ENCODE assay signal across 27 cellular contexts in the genomic region with DNA sequence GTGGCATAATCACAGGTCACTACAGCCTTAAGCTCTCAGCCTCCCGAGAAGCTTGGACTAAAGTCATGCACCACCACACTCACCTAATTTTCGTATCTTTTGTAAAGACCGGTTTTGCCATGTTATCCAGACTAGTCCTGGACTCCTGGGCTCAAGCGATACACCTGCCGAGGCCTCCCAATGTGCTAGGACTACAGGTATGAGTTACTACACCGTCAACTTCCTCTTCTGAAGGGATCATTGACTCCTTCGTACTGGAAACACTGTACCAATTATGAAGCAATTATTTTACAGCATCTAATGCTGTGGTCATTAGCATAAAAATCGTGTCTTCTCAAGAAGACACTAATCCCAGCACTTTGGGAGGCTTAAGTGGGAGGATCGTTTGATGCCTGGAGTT. TPM values are rescaled to one million over a fixed set of nuclear protein-coding genes. Genes with fewer than 3 reads are reported as not detected.
DNase-seq lines count a peak whose midpoint lies in the region; FAIRE-seq and TF ChIP-seq lines count a peak whose summit lies in the region.
"Had no signal": no experiment of that assay in that cellular context is flagged by ENCODE, and none has a peak within 500 bp of the region (broad histone marks: within the 10 kb centered on the region; RNA-seq: fewer than 3 reads in every experiment).

No MANE protein-coding gene starts in this region.

- peak overlapping the region; percentile 58 for H3K4me2 ChIP-seq in OCI-LY3 (ENCODE audit: low read length)

- in situ Hi-C loops in HAP-1 (cut with MboI; ENCODE audit: low sequenced_read_pairs), result no loop called here

- DNase-seq in activated CD4-positive, alpha-beta memory T cell treated with anti-CD3 and anti-CD28 coated beads for 36 hours, result no peak
- no peak for DNase-seq in activated CD4-positive, alpha-beta memory T cell treated with anti-CD3 and anti-CD28 coated beads, Interleukin-2, amount 10 ng/mL, durations not matched to agents 7 days and 5 days
- DNase-seq in HAP-1 (ENCODE audit: low spot score in 2 of 2), result peak; percentile 37 to 40
- peak; percentile 14 for DNase-seq in stimulated activated CD8-positive, alpha-beta memory T cell treated with anti-CD3 and anti-CD28 coated beads, Interleukin-4, amount 100 ng/mL, for 48 hours
- no peak for DNase-seq in NCI-H69 (lab: John Stamatoyannopoulos, UW)
- DNase-seq in NAMALWA (ENCODE audit: low spot score), result no peak
- DNase-seq in urothelium cell line (ENCODE audit: low spot score), result no peak
- DNase-seq: activated CD4-positive, alpha-beta T cell treated with anti-CD3 and anti-CD28 coated beads, Interleukin-2, amount 50 U/mL, for 48 hours; activated T-cell treated with anti-CD3 and anti-CD28 coated beads for 4 hours; AML-193; amniotic stem cell; CD8-positive, alpha-beta T cell; DMS153; effector CD8-positive, alpha-beta T cell; erythroblast; heart right ventricle; mesenchymal stem cell; NCI-H146; NCI-H2171; NCI-H748 treated with DMSO at 0.1 percent for 48 hours; OCI-M1; upper lobe of right lung had no signal

- H3K9me3 Mint-ChIP-seq in activated CD4-positive, alpha-beta memory T cell treated with anti-CD3 and anti-CD28 coated beads for 36 hours, result no peaks in the 10 kb centered on the region
- H3K9me3 Mint-ChIP-seq in activated CD4-positive, alpha-beta memory T cell treated with anti-CD3 and anti-CD28 coated beads, Interleukin-2, amount 10 ng/mL, durations not matched to agents 7 days and 5 days, result no peaks in the 10 kb centered on the region
- H3K9me3 Mint-ChIP-seq: CD8-positive, alpha-beta T cell had no signal

- H3K36me3 ChIP-seq in HAP-1 (replicated peaks), result no peaks in the 10 kb centered on the region; the same call in 1 of the 2 replicates
- peaks cover 8% of the 10 kb centered on the region for H3K36me3 ChIP-seq in OCI-LY3 (replicated peaks; ENCODE audit: low read depth, low read length)
- H3K36me3 ChIP-seq: breast epithelium, neutrophil, prostate gland, upper lobe of right lung had no signal

- H3K4me1 Mint-ChIP-seq in activated CD4-positive, alpha-beta memory T cell treated with anti-CD3 and anti-CD28 coated beads for 36 hours (ENCODE audit: low read depth), result peaks cover 50% of the 10 kb centered on the region
- peaks cover 36% of the 10 kb centered on the region for H3K4me1 Mint-ChIP-seq in activated CD4-positive, alpha-beta memory T cell treated with anti-CD3 and anti-CD28 coated beads, Interleukin-2, amount 10 ng/mL, durations not matched to agents 7 days and 5 days

- peaks cover 4% of the 10 kb centered on the region for H3K36me3 Mint-ChIP-seq in activated CD4-positive, alpha-beta memory T cell treated with anti-CD3 and anti-CD28 coated beads for 36 hours
- H3K36me3 Mint-ChIP-seq in activated CD4-positive, alpha-beta memory T cell treated with anti-CD3 and anti-CD28 coated beads, Interleukin-2, amount 10 ng/mL, durations not matched to agents 7 days and 5 days (ENCODE audit: low read depth), result peaks cover 20% of the 10 kb centered on the region

- H3K4me3 Mint-ChIP-seq in activated CD4-positive, alpha-beta memory T cell treated with anti-CD3 and anti-CD28 coated beads for 36 hours, result no peak overlapping the region
- H3K4me3 Mint-ChIP-seq in activated CD4-positive, alpha-beta memory T cell treated with anti-CD3 and anti-CD28 coated beads, Interleukin-2, amount 10 ng/mL, durations not matched to agents 7 days and 5 days, result no peak overlapping the region
- H3K4me3 Mint-ChIP-seq: CD8-positive, alpha-beta T cell had no signal

- H3K27ac ChIP-seq in OCI-LY3 (ENCODE audit: low read length), result peak overlapping the region; percentile 60
- H3K27ac ChIP-seq: breast epithelium, heart right ventricle, neutrophil, prostate gland, upper lobe of right lung had no signal

- CTCF ChIA-PET in activated CD4-positive, alpha-beta memory T cell treated with anti-CD3 and anti-CD28 coated beads for 36 hours (lab: Charles Lee), result no interaction called here
- CTCF ChIA-PET in activated CD4-positive, alpha-beta memory T cell treated with anti-CD3 and anti-CD28 coated beads, Interleukin-2, amount 10 ng/mL, durations not matched to agents 7 days and 5 days (lab: Charles Lee), result no interaction called here

- no peaks in the 10 kb centered on the region for H3K27me3 Mint-ChIP-seq in activated CD4-positive, alpha-beta memory T cell treated with anti-CD3 and anti-CD28 coated beads for 36 hours
- H3K27me3 Mint-ChIP-seq in activated CD4-positive, alpha-beta memory T cell treated with anti-CD3 and anti-CD28 coated beads, Interleukin-2, amount 10 ng/mL, durations not matched to agents 7 days and 5 days, result no peaks in the 10 kb centered on the region

- H3K27me3 ChIP-seq in HAP-1 (ENCODE audit: low read depth), result no peaks in the 10 kb centered on the region
- no peaks in the 10 kb centered on the region for H3K27me3 ChIP-seq in OCI-LY3 (ENCODE audit: low read depth, low read length)
- H3K27me3 ChIP-seq: breast epithelium, heart right ventricle, neutrophil, upper lobe of right lung had no signal

- H3K79me2 ChIP-seq in OCI-LY3 (ENCODE audit: low read length), result peaks cover 99% of the 10 kb centered on the region

- no peak overlapping the region for H3K4me3 ChIP-seq in HAP-1
- H3K4me3 ChIP-seq in OCI-LY3 (ENCODE audit: low read length), result peak overlapping the region; percentile 37
- H3K4me3 ChIP-seq: breast epithelium, heart right ventricle, prostate gland, upper lobe of right lung had no signal

- H3K9me3 ChIP-seq in HAP-1 (no peaks in the 10 kb centered on the region), OCI-LY3 (ENCODE audit: insufficient read depth, low read length) (no peaks in the 10 kb centered on the region)
- H3K9me3 ChIP-seq: breast epithelium, heart right ventricle, neutrophil, prostate gland, upper lobe of right lung had no signal

- no peak overlapping the region for H3K9ac ChIP-seq in OCI-LY3 (ENCODE audit: low read length)

- H3K27ac Mint-ChIP-seq in activated CD4-positive, alpha-beta memory T cell treated with anti-CD3 and anti-CD28 coated beads for 36 hours, result peak overlapping the region; percentile 23
- no peak overlapping the region for H3K27ac Mint-ChIP-seq in activated CD4-positive, alpha-beta memory T cell treated with anti-CD3 and anti-CD28 coated beads, Interleukin-2, amount 10 ng/mL, durations not matched to agents 7 days and 5 days
- H3K27ac Mint-ChIP-seq: CD8-positive, alpha-beta T cell had no signal

- POLR2A ChIA-PET in activated CD4-positive, alpha-beta memory T cell treated with anti-CD3 and anti-CD28 coated beads for 36 hours (lab: Charles Lee), result no interaction called here
- POLR2A ChIA-PET in activated CD4-positive, alpha-beta memory T cell treated with anti-CD3 and anti-CD28 coated beads, Interleukin-2, amount 10 ng/mL, durations not matched to agents 7 days and 5 days (lab: Charles Lee), result no interaction called here

- intact Hi-C loops in activated CD4-positive, alpha-beta memory T cell treated with anti-CD3 and anti-CD28 coated beads for 36 hours (cut with micrococcal nuclease), result no loop called here

- no peak overlapping the region for H2AFZ ChIP-seq in OCI-LY3 (ENCODE audit: low read depth, low read length)

- no peak for FAIRE-seq in urothelium cell line (lab: Jason Lieb, UNC)
- FAIRE-seq: colon had no signal

- H3K4me1 ChIP-seq in HAP-1 (peaks cover 16% of the 10 kb centered on the region), OCI-LY3 (ENCODE audit: low read length) (peaks cover 73% of the 10 kb centered on the region)
- H3K4me1 ChIP-seq: breast epithelium, prostate gland had no signal

- TF ChIP-seq CTCF in OCI-LY3 (IDR thresholded peaks at IDR 0.05; ENCODE audit: low read depth, low read length), result no peak

- H4K20me1 ChIP-seq in OCI-LY3 (ENCODE audit: insufficient read depth, low read length), result peaks cover 26% of the 10 kb centered on the region

RNA-seq across cellular contexts. Expression of gene PDS5A, which starts 35.2 kb away (rescaled TPM):
- 100 to 1,000 TPM; 101 to 103 TPM for total RNA-seq in activated CD4-positive, alpha-beta memory T cell treated with anti-CD3 and anti-CD28 coated beads for 36 hours
- 10 to 100 TPM; 97.8 to 99.6 TPM for total RNA-seq in activated CD4-positive, alpha-beta memory T cell treated with anti-CD3 and anti-CD28 coated beads, Interleukin-2, amount 10 ng/mL, durations not matched to agents 7 days and 5 days

Comparison
In these comparisons a context has a peak if more than half of its experiments do, and no peak if none do; other contexts are left out.
1. DNase-seq: peak in HAP-1 (2 of 2) and stimulated activated CD8-positive, alpha-beta memory T cell treated with anti-CD3 and anti-CD28 coated beads, Interleukin-4, amount 100 ng/mL, for 48 hours (single experiment); none in activated CD4-positive, alpha-beta memory T cell treated with anti-CD3 and anti-CD28 coated beads for 36 hours (single experiment), activated CD4-positive, alpha-beta memory T cell treated with anti-CD3 and anti-CD28 coated beads, Interleukin-2, amount 10 ng/mL, durations not matched to agents 7 days and 5 days (single experiment), NCI-H69 (single experiment), NAMALWA (single experiment) and urothelium cell line (single experiment).